Comparison of ENCODE assay signal across 8 cellular contexts in genomic region chr7:100469227-100470044, GRCh38. TPM values are rescaled to one million over a fixed set of nuclear protein-coding genes. Genes with fewer than 3 reads are reported as not detected.
DNase-seq lines count a peak whose midpoint lies in the region; TF ChIP-seq lines count a peak whose summit lies in the region.

No MANE protein-coding gene starts in this region.

- H3K4me1 ChIP-seq in neutrophil (ENCODE audit: control insufficient read depth in 1 of 2, insufficient read depth in 1 of 2, low read depth in 1 of 2, low read length in 1 of 2), result peaks cover 15 to 22% of the 10 kb centered on the region in 2 experiments

- H3K27ac ChIP-seq in RWPE1 (peak overlapping the region; percentile 89), neutrophil (peak overlapping the region; percentile 59)

- no peaks in the 10 kb centered on the region for H3K9me3 ChIP-seq in neutrophil

- DNase-seq in NCI-H2081 (lab: John Stamatoyannopoulos, UW) (peak; percentile 76 to 79), NCI-H2081 treated with DMSO at 0.1 percent for 48 hours (lab: John Stamatoyannopoulos, UW) (no peak), LHCN-M2 (ENCODE audit: low read depth) (peak; percentile 61), RWPE1 (ENCODE audit: low spot score) (peak; percentile 85), fibroblast of the conjunctiva (ENCODE audit: low read depth) (peak; percentile 57), superior temporal gyrus (ENCODE audit: extremely low spot score) (peak; percentile 92)
- peak; percentile 72 for DNase-seq in activated effector memory CD4-positive, alpha-beta T cell treated with Interleukin-2 at 50 U/mL for 16 hours

- POLR2A ChIA-PET in RWPE1 (lab: Yijun Ruan, JAX; ENCODE audit: low non-redundant PET), result interaction anchor here (0.6 to 0.7 kb wide), 2 partner anchors 14 to 90 kb away, joined by 3 to 6 read pairs; no protein-coding TSS in a partner anchor

- no peak overlapping the region for H3K4me3 ChIP-seq in neutrophil (ENCODE audit: low read depth in 1 of 2, low read length in 1 of 2)

- peaks cover 99% of the 10 kb centered on the region for H3K36me3 ChIP-seq in neutrophil

- no peaks in the 10 kb centered on the region for H3K27me3 ChIP-seq in neutrophil

- TF ChIP-seq CTCF in RWPE1 (conservative IDR thresholded peaks at IDR 0.05; ENCODE audit: low read depth) (peak; percentile 96), neutrophil (IDR thresholded peaks at IDR 0.05) (peak; percentile 88)

- CTCF ChIA-PET in RWPE1 (lab: Yijun Ruan, JAX), result interaction anchor here (0.5 to 3.0 kb wide), 17 partner anchors 9 to 618 kb away, joined by 3 to 32 read pairs (median 3); no protein-coding TSS in a partner anchor

RNA-seq across cellular contexts. Expression of gene SPACDR, which starts 5.4 kb away (rescaled TPM):
- total RNA-seq in LHCN-M2 (2014; rRNA removed), result not detected in 2 replicates
- 0.35 TPM for polyA plus RNA-seq in LHCN-M2 (2012)

RNA-seq across cellular contexts. Expression of gene TSC22D4, which starts 9.6 kb away (rescaled TPM):
- total RNA-seq in LHCN-M2 (2014; rRNA removed), result 41.3 and 51.7 TPM in 2 replicates
- 35.3 TPM for polyA plus RNA-seq in LHCN-M2 (2012)

RNA-seq across cellular contexts. Expression of gene NYAP1, which starts 14.3 kb away (rescaled TPM):
- total RNA-seq in LHCN-M2 (2014; rRNA removed), result 0.13 and 0.23 TPM in 2 replicates
- 0.74 TPM for polyA plus RNA-seq in LHCN-M2 (2012)

RNA-seq across cellular contexts. Expression of gene PPP1R35, which starts 33.1 kb away (rescaled TPM):
- total RNA-seq in LHCN-M2 (2014; rRNA removed), result 68.5 and 71.6 TPM in 2 replicates
- polyA plus RNA-seq in LHCN-M2 (2012), result 44.9 TPM

RNA-seq across cellular contexts. Expression of gene MEPCE, which starts 39.8 kb away (rescaled TPM):
- total RNA-seq in LHCN-M2 (2014; rRNA removed), result 59.0 and 63.9 TPM in 2 replicates
- polyA plus RNA-seq in LHCN-M2 (2012), result 40.9 TPM
